Comparison of ENCODE assay signal across 19 cellular contexts in the genomic region with DNA sequence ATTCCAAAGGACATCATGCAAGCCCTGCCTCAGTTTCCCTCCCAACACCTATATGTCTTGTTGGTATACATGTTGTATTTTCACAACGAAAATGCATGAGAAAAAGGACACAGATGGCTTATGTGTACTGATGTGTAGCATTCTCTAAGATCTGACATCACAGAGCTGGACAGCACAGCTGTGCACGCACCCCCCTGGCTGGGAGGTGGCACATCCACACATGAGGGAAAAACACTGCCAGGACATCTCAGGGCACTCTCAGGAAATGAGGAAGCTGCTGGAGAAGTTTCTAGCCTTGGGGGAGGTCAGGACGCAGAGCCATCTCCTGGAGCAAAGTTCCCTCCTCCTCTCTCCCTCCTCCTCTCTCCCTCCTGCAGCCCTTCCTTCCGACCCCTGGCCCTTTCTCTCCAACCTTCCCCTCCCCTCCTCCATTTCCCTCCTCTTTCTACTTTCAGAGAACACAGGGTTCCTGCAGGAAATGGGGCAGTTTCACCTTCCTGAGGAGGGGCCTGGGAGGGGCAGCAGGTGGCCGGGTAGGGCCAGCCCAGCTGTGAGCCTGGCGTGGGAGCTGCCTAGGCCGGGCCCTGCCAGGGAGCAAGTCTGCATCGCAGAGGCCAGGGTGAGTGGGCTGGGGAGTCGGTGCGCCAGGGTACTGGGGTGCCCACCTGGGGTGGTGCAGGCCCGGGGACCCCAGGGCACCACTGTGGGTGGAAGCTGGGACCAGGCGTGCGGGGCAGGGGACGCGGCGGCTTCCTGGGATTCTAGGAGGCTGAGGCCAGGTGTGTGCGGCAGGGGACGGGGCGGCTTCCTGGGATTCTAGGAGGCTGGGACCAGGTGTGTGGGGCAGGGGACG. TPM values are rescaled to one million over a fixed set of nuclear protein-coding genes. Genes with fewer than 3 reads are reported as not detected.
A peak's percentile ranks its signal among the peaks of the same experiment; 100 is the strongest.
DNase-seq lines count a peak whose midpoint lies in the region; ATAC-seq, FAIRE-seq and TF ChIP-seq lines count a peak whose summit lies in the region.
"Had no signal": no experiment of that assay in that cellular context is flagged by ENCODE, and none has a peak within 500 bp of the region (broad histone marks: within the 10 kb centered on the region; RNA-seq: fewer than 3 reads in every experiment).

A gene (plus strand): TSS at position 542 of the 853 bp plus-strand sequence. CDS start 16,769 bp downstream, outside the sequence.

- H3K79me2 ChIP-seq in PC-9 (ENCODE audit: low read depth) = no peaks in the 10 kb centered on the region

- no peak for DNase-seq in activated naive CD4-positive, alpha-beta T cell treated with anti-CD3 and anti-CD28 coated beads, Interleukin-2, amount 10 ng/mL, durations not matched to agents 7 days and 5 days
- DNase-seq in activated naive CD4-positive, alpha-beta T cell treated with Interleukin-2 at 50 U/mL for 16 hours = no peak
- DNase-seq in SJSA1 (ENCODE audit: low read depth in 1 of 2, low spot score in 2 of 2) = no peak
- DNase-seq in kidney = no peak
- no peak for DNase-seq in upper lobe of right lung
- DNase-seq in SW480 (ENCODE audit: low spot score) = no peak
- no peak for DNase-seq in PC-9
- no peak for DNase-seq in middle frontal gyrus (ENCODE audit: extremely low spot score, low spot score)
- DNase-seq: activated CD4-positive, CD25-positive, alpha-beta regulatory T cell; activated CD8-positive, alpha-beta memory T cell treated with anti-CD3 and anti-CD28 coated beads, Interleukin-2, amount 50 U/mL, for 4 hours; activated naive CD8-positive, alpha-beta T cell treated with anti-CD3 and anti-CD28 coated beads for 36 hours; Caco-2; central memory CD4-positive, alpha-beta T cell; HCEC 1CT; left ventricle myocardium inferior; natural killer cell; stimulated activated naive CD4-positive, alpha-beta T cell had no signal

- TF ChIP-seq CTCF in kidney (IDR thresholded peaks at IDR 0.05; ENCODE audit: borderline replicate concordance, extremely low read depth, insufficient read depth) (no peak), upper lobe of right lung (IDR thresholded peaks at IDR 0.05) (no peak), PC-9 (conservative IDR thresholded peaks at IDR 0.05) (no peak)

- H3K4me3 Mint-ChIP-seq in activated naive CD4-positive, alpha-beta T cell treated with anti-CD3 and anti-CD28 coated beads, Interleukin-2, amount 10 ng/mL, durations not matched to agents 7 days and 5 days = no peak within 1 kb of the TSS
- H3K4me3 Mint-ChIP-seq: activated naive CD8-positive, alpha-beta T cell treated with anti-CD3 and anti-CD28 coated beads for 36 hours; natural killer cell had no signal

- POLR2A ChIA-PET in PC-9 (lab: Charles Lee; ENCODE audit: unreplicated experiment) = no interaction called here

- ATAC-seq in upper lobe of right lung = peak; percentile 21
- ATAC-seq: A549, natural killer cell had no signal

- H3K4me1 Mint-ChIP-seq in activated naive CD4-positive, alpha-beta T cell treated with anti-CD3 and anti-CD28 coated beads, Interleukin-2, amount 10 ng/mL, durations not matched to agents 7 days and 5 days = peaks cover 22% of the 10 kb centered on the region

- H3K36me3 Mint-ChIP-seq in activated naive CD4-positive, alpha-beta T cell treated with anti-CD3 and anti-CD28 coated beads, Interleukin-2, amount 10 ng/mL, durations not matched to agents 7 days and 5 days = peaks cover 4% of the 10 kb centered on the region
- H3K36me3 Mint-ChIP-seq: activated naive CD8-positive, alpha-beta T cell treated with anti-CD3 and anti-CD28 coated beads for 36 hours; natural killer cell had no signal

- H3K27ac Mint-ChIP-seq in activated naive CD4-positive, alpha-beta T cell treated with anti-CD3 and anti-CD28 coated beads, Interleukin-2, amount 10 ng/mL, durations not matched to agents 7 days and 5 days = peak within 1 kb of the TSS; percentile 42
- H3K27ac Mint-ChIP-seq: activated naive CD8-positive, alpha-beta T cell treated with anti-CD3 and anti-CD28 coated beads for 36 hours; natural killer cell had no signal

- FAIRE-seq in kidney (lab: Jason Lieb, UNC) = no peak
- FAIRE-seq: A549, endothelial cell of umbilical vein had no signal

- CTCF ChIA-PET in activated naive CD4-positive, alpha-beta T cell treated with anti-CD3 and anti-CD28 coated beads, Interleukin-2, amount 10 ng/mL, durations not matched to agents 7 days and 5 days (lab: Charles Lee) = interaction anchor here (1.2 kb wide), 1 partner anchor 13 kb away, joined by 4 read pairs; no protein-coding TSS in a partner anchor
- CTCF ChIA-PET in PC-9 (lab: Charles Lee) = interaction anchor here (0.6 kb wide), 1 partner anchor 58 kb away, joined by 4 read pairs; no protein-coding TSS in a partner anchor

- H3K9me2 ChIP-seq in PC-9 (ENCODE audit: insufficient read depth) = no peaks in the 10 kb centered on the region

- H3K27ac ChIP-seq in SJSA1 = no peak within 1 kb of the TSS
- peak within 1 kb of the TSS; percentile 32 to 43 for H3K27ac ChIP-seq in kidney (ENCODE audit: low read depth in 2 of 2, low read length in 2 of 2)
- no peak within 1 kb of the TSS for H3K27ac ChIP-seq in upper lobe of right lung
- no peak within 1 kb of the TSS for H3K27ac ChIP-seq in PC-9
- H3K27ac ChIP-seq: left ventricle myocardium inferior had no signal

- H3K4me3 ChIP-seq in SJSA1 (no peak within 1 kb of the TSS), kidney (ENCODE audit: low read length in 2 of 2) (peak within 1 kb of the TSS; percentile 38 to 56), upper lobe of right lung (no peak within 1 kb of the TSS), PC-9 (no peak within 1 kb of the TSS)
- H3K4me3 ChIP-seq: A549, left ventricle myocardium inferior had no signal

- peaks cover 16% of the 10 kb centered on the region for H3K27me3 Mint-ChIP-seq in activated naive CD4-positive, alpha-beta T cell treated with anti-CD3 and anti-CD28 coated beads, Interleukin-2, amount 10 ng/mL, durations not matched to agents 7 days and 5 days

- no peak within 1 kb of the TSS for H3K4me2 ChIP-seq in PC-9
- H3K4me2 ChIP-seq: A549 had no signal

- intact Hi-C loops in kidney (cut with DNase I) (no loop called here), upper lobe of right lung (cut with DNase I) (no loop called here), PC-9 (cut with micrococcal nuclease; ENCODE audit: unreplicated experiment) (no loop called here)

- H3K9ac ChIP-seq in kidney (ENCODE audit: low read length in 2 of 2) = no peak within 1 kb of the TSS

- H3F3A ChIP-seq in PC-9 (ENCODE audit: insufficient read depth, low read depth) = peaks cover 18% of the 10 kb centered on the region

- no peak within 1 kb of the TSS for H2AFZ ChIP-seq in PC-9

- H3K9me3 ChIP-seq in SJSA1 (replicated peaks) (no peaks in the 10 kb centered on the region), kidney (ENCODE audit: control insufficient read depth in 1 of 2, low read length in 2 of 2) (no peaks in the 10 kb centered on the region), upper lobe of right lung (no peaks in the 10 kb centered on the region), PC-9 (ENCODE audit: insufficient read depth, low read depth) (no peaks in the 10 kb centered on the region)
- H3K9me3 ChIP-seq: A549, Caco-2, left ventricle myocardium inferior had no signal

- H3K4me1 ChIP-seq in SJSA1 (replicated peaks) (peaks cover 12% of the 10 kb centered on the region), kidney (ENCODE audit: control insufficient read depth in 1 of 2, insufficient read depth in 1 of 2, low read depth in 1 of 2, low read length in 2 of 2) (peaks cover 0 to 8% of the 10 kb centered on the region in 2 donors), upper lobe of right lung (no peaks in the 10 kb centered on the region), PC-9 (replicated peaks; ENCODE audit: insufficient read depth) (peaks cover 17% of the 10 kb centered on the region)

- H3K27me3 ChIP-seq in SJSA1 (replicated peaks) = no peaks in the 10 kb centered on the region
- no peaks in the 10 kb centered on the region for H3K27me3 ChIP-seq in upper lobe of right lung
- H3K27me3 ChIP-seq in PC-9 (ENCODE audit: insufficient read depth, low read depth) = no peaks in the 10 kb centered on the region

- BruUV-seq in PC-9 (replicated peaks; lab: Mats Ljungman, UMichigan) = no TSS peak

- peaks cover 11% of the 10 kb centered on the region for H3K9me3 Mint-ChIP-seq in activated naive CD4-positive, alpha-beta T cell treated with anti-CD3 and anti-CD28 coated beads, Interleukin-2, amount 10 ng/mL, durations not matched to agents 7 days and 5 days

- H3K36me3 ChIP-seq in SJSA1 = no peaks in the 10 kb centered on the region
- H3K36me3 ChIP-seq in kidney (ENCODE audit: control insufficient read depth in 1 of 2, insufficient read depth in 2 of 2, low read length in 2 of 2) = no peaks in the 10 kb centered on the region
- H3K36me3 ChIP-seq in upper lobe of right lung = no peaks in the 10 kb centered on the region
- H3K36me3 ChIP-seq in PC-9 (ENCODE audit: low read depth) = no peaks in the 10 kb centered on the region
- H3K36me3 ChIP-seq: left ventricle myocardium inferior had no signal

- H4K20me1 ChIP-seq in PC-9 (ENCODE audit: insufficient read depth) = no peaks in the 10 kb centered on the region

RNA-seq across cellular contexts. Expression of the gene that starts here (rescaled TPM):
- total RNA-seq in SJSA1 (2014; rRNA removed; shearing (Covaris generic)) = 6.2 and 10.7 TPM in 2 replicates
- total RNA-seq in kidney (24.2 TPM), upper lobe of right lung (3.0 TPM), PC-9 (2021) (not detected in 2 replicates)
- polyA plus RNA-seq in kidney (ENCODE audit: insufficient read depth, low read depth, low replicate concordance) = 433 TPM
- total RNA-seq: left ventricle myocardium inferior, natural killer cell had no signal

Comparison
In these comparisons a context has a peak if more than half of its experiments do, and no peak if none do; other contexts are left out.
1. H3K27ac ChIP-seq: peak in kidney (2 of 2); none in SJSA1 (single experiment), upper lobe of right lung (single experiment) and PC-9 (single experiment).
2. H3K4me3 ChIP-seq: peak in kidney (2 of 2); none in SJSA1 (single experiment), upper lobe of right lung (single experiment) and PC-9 (single experiment).